In the genomic region with DNA sequence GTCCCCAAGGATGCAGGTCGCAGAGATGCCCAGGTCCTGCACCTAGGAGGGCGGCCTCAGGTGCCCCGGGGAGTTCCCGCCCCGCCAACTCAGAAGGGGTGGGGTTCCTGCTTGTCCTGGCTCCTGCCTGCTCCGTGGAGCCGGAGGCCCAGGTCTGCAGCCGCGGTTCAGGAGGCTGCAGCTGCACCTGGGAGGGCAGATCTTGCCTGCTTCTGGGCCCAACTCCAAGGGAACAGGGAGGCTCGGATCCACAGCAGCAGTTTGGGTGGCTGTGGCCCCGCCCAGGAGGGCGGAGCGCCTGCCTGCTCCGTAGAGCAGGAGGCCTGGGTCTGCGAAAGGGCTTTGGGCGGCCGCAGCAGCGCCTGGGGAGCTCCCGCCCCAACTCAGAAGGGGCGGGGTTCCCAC, we compare ENCODE assay signal across 12 cellular contexts.
A peak's percentile ranks its signal among the peaks of the same experiment; 100 is the strongest.
DNase-seq lines count a peak whose midpoint lies in the region; ATAC-seq and TF ChIP-seq lines count a peak whose summit lies in the region.
"Had no signal": no experiment of that assay in that cellular context is flagged by ENCODE, and none has a peak within 500 bp of the region (broad histone marks: within the 10 kb centered on the region; RNA-seq: fewer than 3 reads in every experiment).

No MANE protein-coding gene starts in this region.

- H3K4me2 ChIP-seq in DOHH2 (ENCODE audit: low read length) = peak overlapping the region; percentile 57
- peak overlapping the region; percentile 68 for H3K4me2 ChIP-seq in GM23338

- H3K79me2 ChIP-seq in DOHH2 (ENCODE audit: control insufficient read depth, low read length) (no peaks in the 10 kb centered on the region), GM23338 (replicated peaks; ENCODE audit: insufficient read depth) (no peaks in the 10 kb centered on the region)

- H3K27ac ChIP-seq in DOHH2 (ENCODE audit: low read depth, low read length) (no peak overlapping the region), GM23338 (ENCODE audit: low read depth) (peak overlapping the region; percentile 55; the same call in 1 of the 2 replicates), body of pancreas (no peak overlapping the region)

- H3K4me1 Mint-ChIP-seq in GM23338 (peaks cover 3% of the 10 kb centered on the region; the same call in 2 of the 3 replicates), nephron progenitor cell (no peaks in the 10 kb centered on the region)
- H3K4me1 Mint-ChIP-seq: mesothelial cell of epicardium had no signal

- WGBS in body of pancreas, 2 donors = 27 to 30% methylated on average over 16 to 20 of the region's 20 CpGs

- TF ChIP-seq CTCF in DOHH2 (IDR thresholded peaks at IDR 0.05; ENCODE audit: low read depth, low read length, poor library complexity, severe bottlenecking) = no peak
- no peak for TF ChIP-seq CTCF in GM23338 (conservative IDR thresholded peaks at IDR 0.05; ENCODE audit: low read depth in 2 of 2)
- no peak for TF ChIP-seq CTCF in body of pancreas (IDR thresholded peaks at IDR 0.05)
- TF ChIP-seq CTCF in nephron progenitor cell (IDR thresholded peaks at IDR 0.05) = no peak

- ATAC-seq in GM23338 = peak; percentile 100
- peak; percentile 45 for ATAC-seq in body of pancreas
- no peak for ATAC-seq in left lobe of liver
- no peak for ATAC-seq in HG03039 (IDR thresholded peaks at IDR 0.05; ENCODE audit: unreplicated experiment)

- H3F3A ChIP-seq in DOHH2 (ENCODE audit: control insufficient read depth, insufficient read depth) = no peaks in the 10 kb centered on the region; the same call in 1 of the 2 replicates
- H3F3A ChIP-seq in GM23338 (replicated peaks; ENCODE audit: low read depth) = no peaks in the 10 kb centered on the region

- H4K20me1 ChIP-seq in DOHH2 (ENCODE audit: control insufficient read depth, insufficient read depth, low read depth, low read length) (no peaks in the 10 kb centered on the region), GM23338 (replicated peaks; ENCODE audit: insufficient read depth) (no peaks in the 10 kb centered on the region)

- H3K36me3 ChIP-seq in DOHH2 (ENCODE audit: control insufficient read depth, low read length) (no peaks in the 10 kb centered on the region), GM23338 (ENCODE audit: insufficient read depth) (no peaks in the 10 kb centered on the region), body of pancreas (replicated peaks in 1 of 2; ENCODE audit: insufficient read depth in 1 of 2, low read depth in 2 of 2) (no peaks in the 10 kb centered on the region)

- peak; percentile 86 for DNase-seq in GM23338 (ENCODE audit: low spot score)
- DNase-seq in body of pancreas = peak in 3 of 4 donors; percentile 14 to 57 (median 16)
- peak; percentile 19 for DNase-seq in nephron progenitor cell
- no peak for DNase-seq in left lobe of liver (ENCODE audit: low spot score)
- no peak for DNase-seq in NCI-H187 (lab: John Stamatoyannopoulos, UW)
- DNase-seq: activated T-cell treated with anti-CD3 and anti-CD28 coated beads for 4 hours, GDM1, NCI-H446 treated with DMSO at 0.1 percent for 48 hours had no signal

- H3K9me2 ChIP-seq in DOHH2 (replicated peaks; ENCODE audit: control insufficient read depth, low read length) = no peaks in the 10 kb centered on the region
- no peaks in the 10 kb centered on the region for H3K9me2 ChIP-seq in GM23338 (ENCODE audit: insufficient read depth)

- H3K27me3 Mint-ChIP-seq in GM23338 (ENCODE audit: insufficient read depth, low read depth, poor library complexity) (peaks cover 2% of the 10 kb centered on the region), nephron progenitor cell (ENCODE audit: low read depth, poor library complexity) (no peaks in the 10 kb centered on the region)

- H3K4me3 ChIP-seq in DOHH2 (ENCODE audit: low read length) (peak overlapping the region; percentile 57), GM23338 (peak overlapping the region; percentile 44), body of pancreas (no peak overlapping the region)

- H3K4me3 Mint-ChIP-seq in GM23338 (no peak overlapping the region), nephron progenitor cell (no peak overlapping the region)
- H3K4me3 Mint-ChIP-seq: mesothelial cell of epicardium; stimulated activated naive CD8-positive, alpha-beta T cell treated with anti-CD3 and anti-CD28 coated beads, Interleukin-15, Interleukin-2, amounts not matched to agents 100 ng/mL and 50 ng/mL, for 24 hours had no signal

- peak overlapping the region; percentile 80 for H2AFZ ChIP-seq in GM23338

- H3K9me3 Mint-ChIP-seq in GM23338 (peaks cover 13% of the 10 kb centered on the region; the same call in 2 of the 3 replicates), nephron progenitor cell (peaks cover 15% of the 10 kb centered on the region)

- peaks cover 12% of the 10 kb centered on the region for H3K4me1 ChIP-seq in DOHH2 (ENCODE audit: control insufficient read depth, low read length)
- peaks cover 16% of the 10 kb centered on the region for H3K4me1 ChIP-seq in GM23338 (ENCODE audit: insufficient read depth)
- no peaks in the 10 kb centered on the region for H3K4me1 ChIP-seq in body of pancreas

- H3K36me3 Mint-ChIP-seq in GM23338 (ENCODE audit: low read depth) (peaks cover 6% of the 10 kb centered on the region; the same call in 2 of the 3 replicates), nephron progenitor cell (ENCODE audit: low read depth) (peaks cover 7% of the 10 kb centered on the region)
- H3K36me3 Mint-ChIP-seq: mesothelial cell of epicardium had no signal

- H3K9me3 ChIP-seq in DOHH2 (ENCODE audit: control insufficient read depth, insufficient read depth, low read length) = no peaks in the 10 kb centered on the region
- no peaks in the 10 kb centered on the region for H3K9me3 ChIP-seq in body of pancreas

- intact Hi-C loops in body of pancreas (cut with DNase I) = no loop called here

- H3K27ac Mint-ChIP-seq in GM23338 (no peak overlapping the region), nephron progenitor cell (no peak overlapping the region)
- H3K27ac Mint-ChIP-seq: mesothelial cell of epicardium; stimulated activated naive CD8-positive, alpha-beta T cell treated with anti-CD3 and anti-CD28 coated beads, Interleukin-15, Interleukin-2, amounts not matched to agents 100 ng/mL and 50 ng/mL, for 24 hours had no signal

- no peaks in the 10 kb centered on the region for H3K27me3 ChIP-seq in DOHH2 (ENCODE audit: control insufficient read depth, low read length)
- no peaks in the 10 kb centered on the region for H3K27me3 ChIP-seq in GM23338 (ENCODE audit: insufficient read depth)
- no peaks in the 10 kb centered on the region for H3K27me3 ChIP-seq in body of pancreas

- no peak for TF ChIP-seq POLR2A in body of pancreas (IDR thresholded peaks at IDR 0.05)

TF ChIP-seq in GM23338, 12 proteins besides CTCF, POLR2A, EP300 and RAD21:
- TF ChIP-seq ZNF114 (CRISPR knock-in tag; IDR thresholded peaks at IDR 0.05) (no peak), POLR2AphosphoS5 (IDR thresholded peaks at IDR 0.05; ENCODE audit: low read depth) (peak; percentile 26; the same call in 1 of the 2 replicates)
- TF ChIP-seq, protein P1, sequence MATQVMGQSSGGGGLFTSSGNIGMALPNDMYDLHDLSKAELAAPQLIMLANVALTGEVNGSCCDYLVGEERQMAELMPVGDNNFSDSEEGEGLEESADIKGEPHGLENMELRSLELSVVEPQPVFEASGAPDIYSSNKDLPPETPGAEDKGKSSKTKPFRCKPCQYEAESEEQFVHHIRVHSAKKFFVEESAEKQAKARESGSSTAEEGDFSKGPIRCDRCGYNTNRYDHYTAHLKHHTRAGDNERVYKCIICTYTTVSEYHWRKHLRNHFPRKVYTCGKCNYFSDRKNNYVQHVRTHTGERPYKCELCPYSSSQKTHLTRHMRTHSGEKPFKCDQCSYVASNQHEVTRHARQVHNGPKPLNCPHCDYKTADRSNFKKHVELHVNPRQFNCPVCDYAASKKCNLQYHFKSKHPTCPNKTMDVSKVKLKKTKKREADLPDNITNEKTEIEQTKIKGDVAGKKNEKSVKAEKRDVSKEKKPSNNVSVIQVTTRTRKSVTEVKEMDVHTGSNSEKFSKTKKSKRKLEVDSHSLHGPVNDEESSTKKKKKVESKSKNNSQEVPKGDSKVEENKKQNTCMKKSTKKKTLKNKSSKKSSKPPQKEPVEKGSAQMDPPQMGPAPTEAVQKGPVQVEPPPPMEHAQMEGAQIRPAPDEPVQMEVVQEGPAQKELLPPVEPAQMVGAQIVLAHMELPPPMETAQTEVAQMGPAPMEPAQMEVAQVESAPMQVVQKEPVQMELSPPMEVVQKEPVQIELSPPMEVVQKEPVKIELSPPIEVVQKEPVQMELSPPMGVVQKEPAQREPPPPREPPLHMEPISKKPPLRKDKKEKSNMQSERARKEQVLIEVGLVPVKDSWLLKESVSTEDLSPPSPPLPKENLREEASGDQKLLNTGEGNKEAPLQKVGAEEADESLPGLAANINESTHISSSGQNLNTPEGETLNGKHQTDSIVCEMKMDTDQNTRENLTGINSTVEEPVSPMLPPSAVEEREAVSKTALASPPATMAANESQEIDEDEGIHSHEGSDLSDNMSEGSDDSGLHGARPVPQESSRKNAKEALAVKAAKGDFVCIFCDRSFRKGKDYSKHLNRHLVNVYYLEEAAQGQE (IDR thresholded peaks at IDR 0.05; ENCODE audit: unreplicated experiment) = no peak

Comparison
In these comparisons a context has a peak if more than half of its experiments do, and no peak if none do; other contexts are left out.
1. H3K4me3 ChIP-seq: peak in DOHH2 (single experiment) and GM23338 (single experiment); none in body of pancreas (0 of 2).
2. ATAC-seq: peak in GM23338 (single experiment) and body of pancreas (single experiment); none in left lobe of liver (single experiment) and HG03039 (single experiment).
3. DNase-seq: peak in GM23338 (single experiment), body of pancreas (3 of 4) and nephron progenitor cell (single experiment); none in left lobe of liver (single experiment) and NCI-H187 (0 of 2).